Comparison of ENCODE assay signal across 8 cellular contexts in the genomic region with DNA sequence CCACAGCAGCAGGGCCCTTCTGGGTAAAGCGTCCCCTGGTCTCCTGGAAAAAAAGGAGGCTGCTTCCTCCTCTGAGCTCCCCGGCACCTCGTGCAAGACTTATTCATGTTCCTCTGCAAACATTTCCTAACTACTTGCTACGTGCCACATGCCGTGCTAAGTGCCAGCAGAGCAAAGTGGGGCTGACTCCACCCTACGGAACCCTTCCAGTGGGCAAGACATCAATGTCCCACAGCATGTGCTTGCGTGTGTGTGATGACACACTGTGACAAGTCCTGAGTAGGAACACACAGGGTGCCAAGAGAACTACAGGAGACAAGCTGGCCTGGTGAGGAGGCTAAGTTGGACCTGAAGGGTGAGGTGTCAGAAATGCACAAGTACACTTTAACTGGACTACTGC. TPM values are rescaled to one million over a fixed set of nuclear protein-coding genes. Genes with fewer than 3 reads are reported as not detected.
DNase-seq lines count a peak whose midpoint lies in the region; ATAC-seq and TF ChIP-seq lines count a peak whose summit lies in the region.

No MANE protein-coding gene starts in this region.

- H3K4me3 Mint-ChIP-seq in activated naive CD8-positive, alpha-beta T cell treated with anti-CD3 and anti-CD28 coated beads for 36 hours: peak overlapping the region; percentile 54

- TF ChIP-seq CTCF in AG10803 (conservative IDR thresholded peaks at IDR 0.05; ENCODE audit: low read length): no peak

- H3K4me3 ChIP-seq in AG10803 (ENCODE audit: low read length) (no peak overlapping the region), mucosa of rectum (ENCODE audit: low read length in 2 of 2) (no peak overlapping the region)

- peaks cover 51 to 63% of the 10 kb centered on the region in 2 donors for H3K4me1 ChIP-seq in mucosa of rectum (ENCODE audit: control insufficient read depth in 2 of 2, insufficient read depth in 2 of 2, low read length in 2 of 2)

- TF ChIP-seq RAD21 in Ishikawa (IDR thresholded peaks at IDR 0.05; ENCODE audit: low read depth): no peak

- H3K27me3 Mint-ChIP-seq in activated naive CD8-positive, alpha-beta T cell treated with anti-CD3 and anti-CD28 coated beads for 36 hours: no peaks in the 10 kb centered on the region

- H3K9me3 Mint-ChIP-seq in activated naive CD8-positive, alpha-beta T cell treated with anti-CD3 and anti-CD28 coated beads for 36 hours: no peaks in the 10 kb centered on the region

- H3K9me3 ChIP-seq in mucosa of rectum (ENCODE audit: control insufficient read depth in 2 of 2, low read length in 2 of 2): no peaks in the 10 kb centered on the region

- H3K36me3 ChIP-seq in mucosa of rectum (ENCODE audit: control insufficient read depth in 2 of 2, insufficient read depth in 2 of 2, low read length in 2 of 2): no peaks in the 10 kb centered on the region

- no peak for TF ChIP-seq EP300 in Ishikawa (IDR thresholded peaks at IDR 0.05; ENCODE audit: borderline replicate concordance)

- H3K27me3 ChIP-seq in mucosa of rectum (ENCODE audit: control insufficient read depth in 2 of 2, insufficient read depth in 2 of 2, low read length in 2 of 2): no peaks in the 10 kb centered on the region

- H3K27ac Mint-ChIP-seq in activated naive CD8-positive, alpha-beta T cell treated with anti-CD3 and anti-CD28 coated beads for 36 hours: peak overlapping the region; percentile 89

- H3K27ac ChIP-seq in mucosa of rectum (ENCODE audit: low read depth in 2 of 2, low read length in 2 of 2): peak overlapping the region; percentile 31 to 48

- no peak overlapping the region for H3K9ac ChIP-seq in mucosa of rectum (ENCODE audit: low read depth in 1 of 2, low read length in 2 of 2)

- H3K36me3 Mint-ChIP-seq in activated naive CD8-positive, alpha-beta T cell treated with anti-CD3 and anti-CD28 coated beads for 36 hours: peaks cover 56% of the 10 kb centered on the region

- peak; percentile 50 for DNase-seq in AG10803 (ENCODE audit: low read depth)
- no peak for DNase-seq in activated naive CD8-positive, alpha-beta T cell treated with anti-CD3 and anti-CD28 coated beads for 36 hours
- DNase-seq in NCI-H2171 treated with DMSO at 0.1 percent for 48 hours (lab: John Stamatoyannopoulos, UW): no peak

- peaks cover 87% of the 10 kb centered on the region for H3K4me1 Mint-ChIP-seq in activated naive CD8-positive, alpha-beta T cell treated with anti-CD3 and anti-CD28 coated beads for 36 hours

- ATAC-seq in GM21529 (IDR thresholded peaks at IDR 0.05; ENCODE audit: unreplicated experiment) (no peak), HG02981 (IDR thresholded peaks at IDR 0.05; ENCODE audit: unreplicated experiment) (no peak), HG03045 (IDR thresholded peaks at IDR 0.05; ENCODE audit: unreplicated experiment) (no peak)

TF ChIP-seq in Ishikawa, 13 proteins besides CTCF, POLR2A, EP300 and RAD21:
- TF ChIP-seq, protein P1, sequence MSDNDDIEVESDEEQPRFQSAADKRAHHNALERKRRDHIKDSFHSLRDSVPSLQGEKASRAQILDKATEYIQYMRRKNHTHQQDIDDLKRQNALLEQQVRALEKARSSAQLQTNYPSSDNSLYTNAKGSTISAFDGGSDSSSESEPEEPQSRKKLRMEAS (IDR thresholded peaks at IDR 0.05): peak; percentile 30
- TF ChIP-seq EGR1 (IDR thresholded peaks at IDR 0.05): no peak
- no peak for TF ChIP-seq TEAD4 (IDR thresholded peaks at IDR 0.05)
- TF ChIP-seq NFIC (IDR thresholded peaks at IDR 0.05): no peak
- no peak for TF ChIP-seq TCF12 (IDR thresholded peaks at IDR 0.05; ENCODE audit: low read depth)
- TF ChIP-seq ZBTB7A (IDR thresholded peaks at IDR 0.05; ENCODE audit: low read depth): no peak
- no peak for TF ChIP-seq FOXM1 (IDR thresholded peaks at IDR 0.05; ENCODE audit: borderline replicate concordance, low read depth)
- no peak for TF ChIP-seq CREB1 (IDR thresholded peaks at IDR 0.05; ENCODE audit: low read depth)

RNA-seq across cellular contexts. Expression of gene SEMA4D, which starts 57.4 kb away (rescaled TPM):
- 100 to 1,000 TPM; 239 to 245 TPM for total RNA-seq in activated naive CD8-positive, alpha-beta T cell treated with anti-CD3 and anti-CD28 coated beads for 36 hours
